ENCODE assay signal across 1 cellular context in the genomic region with DNA sequence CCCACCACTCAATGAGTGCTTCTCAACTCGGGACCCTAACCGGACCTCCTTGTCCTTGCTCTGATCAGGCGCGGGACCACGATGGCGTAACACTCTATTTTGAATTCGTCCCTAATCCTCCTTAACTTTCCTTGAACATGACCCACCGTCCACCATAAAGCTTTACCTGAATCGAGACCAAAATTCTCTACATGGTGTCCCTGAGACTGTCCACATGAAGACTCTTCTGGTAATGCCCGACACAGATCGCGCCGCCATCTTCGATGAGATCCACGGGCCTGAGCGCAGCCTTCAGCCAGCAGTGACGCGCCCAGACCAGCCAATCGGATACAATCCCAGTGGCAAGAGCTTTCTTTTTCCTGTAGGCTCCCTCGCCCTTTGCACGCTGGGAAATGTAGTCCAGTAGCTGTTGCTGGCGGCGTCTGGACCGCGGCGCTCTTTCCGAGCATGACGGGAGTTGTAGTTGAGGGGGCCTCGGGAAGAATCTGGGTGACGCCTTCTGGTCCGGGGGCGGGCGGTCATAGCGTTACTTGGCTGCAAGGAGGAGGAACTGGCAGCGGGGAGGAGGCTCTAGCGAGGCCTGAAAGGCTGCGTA.
TF ChIP-seq lines count a peak whose summit lies in the region.

MRPL50 (minus strand) TSS at position 284 of the 595 bp plus-strand sequence; CDS start at position 258, 26 bp downstream.
ZNF189 (plus strand) TSS at position 517 of the 595 bp plus-strand sequence. CDS start 306 bp downstream, outside the sequence.

TF ChIP-seq in HEK293, 187 proteins besides CTCF, POLR2A, EP300 and RAD21 (continued from another document and continues in another):
- TF ChIP-seq, protein P1, sequence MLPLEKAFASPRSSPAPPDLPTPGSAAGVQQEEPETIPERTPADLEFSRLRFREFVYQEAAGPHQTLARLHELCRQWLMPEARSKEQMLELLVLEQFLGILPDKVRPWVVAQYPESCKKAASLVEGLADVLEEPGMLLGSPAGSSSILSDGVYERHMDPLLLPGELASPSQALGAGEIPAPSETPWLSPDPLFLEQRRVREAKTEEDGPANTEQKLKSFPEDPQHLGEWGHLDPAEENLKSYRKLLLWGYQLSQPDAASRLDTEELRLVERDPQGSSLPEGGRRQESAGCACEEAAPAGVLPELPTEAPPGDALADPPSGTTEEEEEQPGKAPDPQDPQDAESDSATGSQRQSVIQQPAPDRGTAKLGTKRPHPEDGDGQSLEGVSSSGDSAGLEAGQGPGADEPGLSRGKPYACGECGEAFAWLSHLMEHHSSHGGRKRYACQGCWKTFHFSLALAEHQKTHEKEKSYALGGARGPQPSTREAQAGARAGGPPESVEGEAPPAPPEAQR (tag by site-specific recombination; IDR thresholded peaks at IDR 0.05), result no peak
- TF ChIP-seq ZNF585B (tag by site-specific recombination; IDR thresholded peaks at IDR 0.05) (no peak), ZNF514 (tag by site-specific recombination; IDR thresholded peaks at IDR 0.05) (no peak), ZNF600 (tag by site-specific recombination; IDR thresholded peaks at IDR 0.05) (0 out of 2 replicates have a peak, but pooled peaks have one; percentile 21), ZNF24 (tag by site-specific recombination; IDR thresholded peaks at IDR 0.05) (0 out of 2 replicates have a peak, but pooled peaks have one; percentile 39), ZNF785 (tag by site-specific recombination; IDR thresholded peaks at IDR 0.05) (no peak), ZNF704 (tag by site-specific recombination; IDR thresholded peaks at IDR 0.05) (no peak), PRDM2 (tag by site-specific recombination; IDR thresholded peaks at IDR 0.05; ENCODE audit: borderline replicate concordance) (no peak), ZNF843 (tag by site-specific recombination; IDR thresholded peaks at IDR 0.05) (no peak), ZNF362 (tag by site-specific recombination; IDR thresholded peaks at IDR 0.05) (no peak), GLI2 (tag by site-specific recombination; IDR thresholded peaks at IDR 0.05; ENCODE audit: borderline replicate concordance, low read depth) (no peak), ZNF623 (tag by site-specific recombination; IDR thresholded peaks at IDR 0.05) (no peak), ZFHX2 (tag by site-specific recombination; conservative IDR thresholded peaks at IDR 0.05) (peak; percentile 55), ZXDB (tag by site-specific recombination; IDR thresholded peaks at IDR 0.05) (peak; percentile 40; the same call in 1 of the 2 replicates), ZFP3 (tag by site-specific recombination; IDR thresholded peaks at IDR 0.05; ENCODE audit: low read depth) (0 out of 2 replicates have a peak, but pooled peaks have one; percentile 15), HOXA7 (CRISPR knock-in tag; IDR thresholded peaks at IDR 0.05; ENCODE audit: borderline replicate concordance) (no peak), ZNF433 (tag by site-specific recombination; IDR thresholded peaks at IDR 0.05; ENCODE audit: low read depth) (no peak), INSM2 (tag by site-specific recombination; IDR thresholded peaks at IDR 0.05) (no peak), ZNF549 (tag by site-specific recombination; IDR thresholded peaks at IDR 0.05) (no peak), ZNF280C (tag by site-specific recombination; IDR thresholded peaks at IDR 0.05) (no peak), ZNF529 (tag by site-specific recombination; IDR thresholded peaks at IDR 0.05; ENCODE audit: insufficient replicate concordance) (no peak), MZF1 (tag by site-specific recombination; IDR thresholded peaks at IDR 0.05; ENCODE audit: borderline replicate concordance) (no peak), ZNF571 (tag by site-specific recombination; IDR thresholded peaks at IDR 0.05) (no peak), ZNF658 (tag by site-specific recombination; IDR thresholded peaks at IDR 0.05) (no peak), ZNF202 (tag by site-specific recombination; IDR thresholded peaks at IDR 0.05; ENCODE audit: borderline replicate concordance) (no peak), ZNF132 (tag by site-specific recombination; IDR thresholded peaks at IDR 0.05; ENCODE audit: borderline replicate concordance) (no peak)
- TF ChIP-seq, protein P2, sequence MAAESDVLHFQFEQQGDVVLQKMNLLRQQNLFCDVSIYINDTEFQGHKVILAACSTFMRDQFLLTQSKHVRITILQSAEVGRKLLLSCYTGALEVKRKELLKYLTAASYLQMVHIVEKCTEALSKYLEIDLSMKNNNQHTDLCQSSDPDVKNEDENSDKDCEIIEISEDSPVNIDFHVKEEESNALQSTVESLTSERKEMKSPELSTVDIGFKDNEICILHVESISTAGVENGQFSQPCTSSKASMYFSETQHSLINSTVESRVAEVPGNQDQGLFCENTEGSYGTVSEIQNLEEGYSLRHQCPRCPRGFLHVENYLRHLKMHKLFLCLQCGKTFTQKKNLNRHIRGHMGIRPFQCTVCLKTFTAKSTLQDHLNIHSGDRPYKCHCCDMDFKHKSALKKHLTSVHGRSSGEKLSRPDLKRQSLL (tag by site-specific recombination; IDR thresholded peaks at IDR 0.05), result no peak
- TF ChIP-seq, protein P3, sequence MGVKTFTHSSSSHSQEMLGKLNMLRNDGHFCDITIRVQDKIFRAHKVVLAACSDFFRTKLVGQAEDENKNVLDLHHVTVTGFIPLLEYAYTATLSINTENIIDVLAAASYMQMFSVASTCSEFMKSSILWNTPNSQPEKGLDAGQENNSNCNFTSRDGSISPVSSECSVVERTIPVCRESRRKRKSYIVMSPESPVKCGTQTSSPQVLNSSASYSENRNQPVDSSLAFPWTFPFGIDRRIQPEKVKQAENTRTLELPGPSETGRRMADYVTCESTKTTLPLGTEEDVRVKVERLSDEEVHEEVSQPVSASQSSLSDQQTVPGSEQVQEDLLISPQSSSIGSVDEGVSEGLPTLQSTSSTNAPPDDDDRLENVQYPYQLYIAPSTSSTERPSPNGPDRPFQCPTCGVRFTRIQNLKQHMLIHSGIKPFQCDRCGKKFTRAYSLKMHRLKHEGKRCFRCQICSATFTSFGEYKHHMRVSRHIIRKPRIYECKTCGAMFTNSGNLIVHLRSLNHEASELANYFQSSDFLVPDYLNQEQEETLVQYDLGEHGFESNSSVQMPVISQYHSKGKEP (tag by site-specific recombination; IDR thresholded peaks at IDR 0.05), result no peak
- TF ChIP-seq, protein P4, sequence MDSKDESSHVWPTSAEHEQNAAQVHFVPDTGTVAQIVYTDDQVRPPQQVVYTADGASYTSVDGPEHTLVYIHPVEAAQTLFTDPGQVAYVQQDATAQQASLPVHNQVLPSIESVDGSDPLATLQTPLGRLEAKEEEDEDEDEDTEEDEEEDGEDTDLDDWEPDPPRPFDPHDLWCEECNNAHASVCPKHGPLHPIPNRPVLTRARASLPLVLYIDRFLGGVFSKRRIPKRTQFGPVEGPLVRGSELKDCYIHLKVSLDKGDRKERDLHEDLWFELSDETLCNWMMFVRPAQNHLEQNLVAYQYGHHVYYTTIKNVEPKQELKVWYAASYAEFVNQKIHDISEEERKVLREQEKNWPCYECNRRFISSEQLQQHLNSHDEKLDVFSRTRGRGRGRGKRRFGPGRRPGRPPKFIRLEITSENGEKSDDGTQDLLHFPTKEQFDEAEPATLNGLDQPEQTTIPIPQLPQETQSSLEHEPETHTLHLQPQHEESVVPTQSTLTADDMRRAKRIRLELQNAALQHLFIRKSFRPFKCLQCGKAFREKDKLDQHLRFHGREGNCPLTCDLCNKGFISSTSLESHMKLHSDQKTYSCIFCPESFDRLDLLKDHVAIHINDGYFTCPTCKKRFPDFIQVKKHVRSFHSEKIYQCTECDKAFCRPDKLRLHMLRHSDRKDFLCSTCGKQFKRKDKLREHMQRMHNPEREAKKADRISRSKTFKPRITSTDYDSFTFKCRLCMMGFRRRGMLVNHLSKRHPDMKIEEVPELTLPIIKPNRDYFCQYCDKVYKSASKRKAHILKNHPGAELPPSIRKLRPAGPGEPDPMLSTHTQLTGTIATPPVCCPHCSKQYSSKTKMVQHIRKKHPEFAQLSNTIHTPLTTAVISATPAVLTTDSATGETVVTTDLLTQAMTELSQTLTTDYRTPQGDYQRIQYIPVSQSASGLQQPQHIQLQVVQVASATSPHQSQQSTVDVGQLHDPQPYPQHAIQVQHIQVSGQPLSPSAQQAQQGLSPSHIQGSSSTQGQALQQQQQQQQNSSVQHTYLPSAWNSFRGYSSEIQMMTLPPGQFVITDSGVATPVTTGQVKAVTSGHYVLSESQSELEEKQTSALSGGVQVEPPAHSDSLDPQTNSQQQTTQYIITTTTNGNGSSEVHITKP (tag by site-specific recombination; IDR thresholded peaks at IDR 0.05), result peak; percentile 3; the same call in 1 of the 2 replicates
